In genomic region chr2:27890146-27891062, GRCh38 we compare ENCODE assay signal across 1 cellular context.
TF ChIP-seq lines count a peak whose summit lies in the region.

BABAM2 (plus strand) TSS chr2:27890729; CDS start chr2:27894557, 3,828 bp downstream.
RBKS (minus strand) TSS chr2:27890387; CDS start chr2:27890345, 42 bp downstream.

TF ChIP-seq in HepG2, 621 proteins besides CTCF, POLR2A, EP300 and RAD21 (continued from another document and continues in another):
- TF ChIP-seq RARG (CRISPR knock-in tag; IDR thresholded peaks at IDR 0.05; ENCODE audit: low read depth) (no peak; the same call in 1 of the 2 replicates), HNF4G (IDR thresholded peaks at IDR 0.05; ENCODE audit: borderline replicate concordance, low read depth, low read length) (peak; percentile 98), HNF4G (CRISPR knock-in tag; IDR thresholded peaks at IDR 0.05; ENCODE audit: borderline replicate concordance, low read depth) (peak; percentile 97), THRA (CRISPR knock-in tag; IDR thresholded peaks at IDR 0.05; ENCODE audit: borderline replicate concordance) (peak; percentile 35; the same call in 1 of the 2 replicates), ZUFSP (CRISPR knock-in tag; IDR thresholded peaks at IDR 0.05; ENCODE audit: borderline replicate concordance) (no peak), REL (CRISPR knock-in tag; conservative IDR thresholded peaks at IDR 0.05) (0 out of 2 replicates have a peak, but pooled peaks have one; percentile 4), ZNF501 (CRISPR knock-in tag; IDR thresholded peaks at IDR 0.05) (peak; percentile 61), TBX3 (IDR thresholded peaks at IDR 0.05; ENCODE audit: borderline replicate concordance) (peak; percentile 73), ISL2 (CRISPR knock-in tag; IDR thresholded peaks at IDR 0.05) (peak; percentile 36; the same call in 1 of the 2 replicates), ATF7-NPFF (CRISPR knock-in tag; IDR thresholded peaks at IDR 0.05; ENCODE audit: low read depth) (peak; percentile 95), LBX2 (CRISPR knock-in tag; IDR thresholded peaks at IDR 0.05; ENCODE audit: borderline replicate concordance) (peak; percentile 18; the same call in 1 of the 2 replicates), IKZF4 (CRISPR knock-in tag; IDR thresholded peaks at IDR 0.05; ENCODE audit: borderline replicate concordance, low read depth, not compliant biosample characterization) (peak; percentile 89), EZH2 (conservative IDR thresholded peaks at IDR 0.05; ENCODE audit: low read depth, low read length) (no peak), HMG20B (CRISPR knock-in tag; conservative IDR thresholded peaks at IDR 0.05) (no peak), RAD51 (IDR thresholded peaks at IDR 0.05; ENCODE audit: borderline replicate concordance) (no peak), ZNF232 (CRISPR knock-in tag; IDR thresholded peaks at IDR 0.05; ENCODE audit: borderline replicate concordance) (peak; percentile 76; the same call in 1 of the 2 replicates), ZNF569 (CRISPR knock-in tag; IDR thresholded peaks at IDR 0.05; ENCODE audit: borderline replicate concordance) (no peak), MXI1 (IDR thresholded peaks at IDR 0.05; ENCODE audit: borderline replicate concordance, low read depth, low read length) (peak; percentile 88; the same call in 2 of the 3 replicates), CSRNP1 (CRISPR knock-in tag; IDR thresholded peaks at IDR 0.05) (peak; percentile 93; the same call in 1 of the 2 replicates), ZNF580 (CRISPR knock-in tag; IDR thresholded peaks at IDR 0.05; ENCODE audit: borderline replicate concordance, low read depth) (peak; percentile 51), NR1H2 (CRISPR knock-in tag; IDR thresholded peaks at IDR 0.05; ENCODE audit: borderline replicate concordance, low read depth) (no peak; the same call in 1 of the 2 replicates), CENPT (CRISPR knock-in tag; IDR thresholded peaks at IDR 0.05; ENCODE audit: low read depth) (no peak; the same call in 1 of the 2 replicates), ZNF564 (CRISPR knock-in tag; IDR thresholded peaks at IDR 0.05) (no peak; the same call in 1 of the 2 replicates), ZNF160 (CRISPR knock-in tag; IDR thresholded peaks at IDR 0.05) (peak; percentile 61; the same call in 1 of the 2 replicates), DR1 (CRISPR knock-in tag; IDR thresholded peaks at IDR 0.05) (peak; percentile 76; the same call in 1 of the 2 replicates), SRY (CRISPR knock-in tag; IDR thresholded peaks at IDR 0.05) (peak; percentile 69; the same call in 1 of the 2 replicates)
- TF ChIP-seq, protein P1, sequence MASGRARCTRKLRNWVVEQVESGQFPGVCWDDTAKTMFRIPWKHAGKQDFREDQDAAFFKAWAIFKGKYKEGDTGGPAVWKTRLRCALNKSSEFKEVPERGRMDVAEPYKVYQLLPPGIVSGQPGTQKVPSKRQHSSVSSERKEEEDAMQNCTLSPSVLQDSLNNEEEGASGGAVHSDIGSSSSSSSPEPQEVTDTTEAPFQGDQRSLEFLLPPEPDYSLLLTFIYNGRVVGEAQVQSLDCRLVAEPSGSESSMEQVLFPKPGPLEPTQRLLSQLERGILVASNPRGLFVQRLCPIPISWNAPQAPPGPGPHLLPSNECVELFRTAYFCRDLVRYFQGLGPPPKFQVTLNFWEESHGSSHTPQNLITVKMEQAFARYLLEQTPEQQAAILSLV (CRISPR knock-in tag; IDR thresholded peaks at IDR 0.05; ENCODE audit: borderline replicate concordance), result peak; percentile 91; the same call in 1 of the 2 replicates
- TF ChIP-seq, protein P2, sequence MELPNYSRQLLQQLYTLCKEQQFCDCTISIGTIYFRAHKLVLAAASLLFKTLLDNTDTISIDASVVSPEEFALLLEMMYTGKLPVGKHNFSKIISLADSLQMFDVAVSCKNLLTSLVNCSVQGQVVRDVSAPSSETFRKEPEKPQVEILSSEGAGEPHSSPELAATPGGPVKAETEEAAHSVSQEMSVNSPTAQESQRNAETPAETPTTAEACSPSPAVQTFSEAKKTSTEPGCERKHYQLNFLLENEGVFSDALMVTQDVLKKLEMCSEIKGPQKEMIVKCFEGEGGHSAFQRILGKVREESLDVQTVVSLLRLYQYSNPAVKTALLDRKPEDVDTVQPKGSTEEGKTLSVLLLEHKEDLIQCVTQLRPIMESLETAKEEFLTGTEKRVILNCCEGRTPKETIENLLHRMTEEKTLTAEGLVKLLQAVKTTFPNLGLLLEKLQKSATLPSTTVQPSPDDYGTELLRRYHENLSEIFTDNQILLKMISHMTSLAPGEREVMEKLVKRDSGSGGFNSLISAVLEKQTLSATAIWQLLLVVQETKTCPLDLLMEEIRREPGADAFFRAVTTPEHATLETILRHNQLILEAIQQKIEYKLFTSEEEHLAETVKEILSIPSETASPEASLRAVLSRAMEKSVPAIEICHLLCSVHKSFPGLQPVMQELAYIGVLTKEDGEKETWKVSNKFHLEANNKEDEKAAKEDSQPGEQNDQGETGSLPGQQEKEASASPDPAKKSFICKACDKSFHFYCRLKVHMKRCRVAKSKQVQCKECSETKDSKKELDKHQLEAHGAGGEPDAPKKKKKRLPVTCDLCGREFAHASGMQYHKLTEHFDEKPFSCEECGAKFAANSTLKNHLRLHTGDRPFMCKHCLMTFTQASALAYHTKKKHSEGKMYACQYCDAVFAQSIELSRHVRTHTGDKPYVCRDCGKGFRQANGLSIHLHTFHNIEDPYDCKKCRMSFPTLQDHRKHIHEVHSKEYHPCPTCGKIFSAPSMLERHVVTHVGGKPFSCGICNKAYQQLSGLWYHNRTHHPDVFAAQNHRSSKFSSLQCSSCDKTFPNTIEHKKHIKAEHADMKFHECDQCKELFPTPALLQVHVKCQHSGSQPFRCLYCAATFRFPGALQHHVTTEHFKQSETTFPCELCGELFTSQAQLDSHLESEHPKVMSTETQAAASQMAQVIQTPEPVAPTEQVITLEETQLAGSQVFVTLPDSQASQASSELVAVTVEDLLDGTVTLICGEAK (IDR thresholded peaks at IDR 0.05), result no peak
- TF ChIP-seq, protein P2 (CRISPR knock-in tag; IDR thresholded peaks at IDR 0.05), result peak; percentile 91
- TF ChIP-seq, protein P3, sequence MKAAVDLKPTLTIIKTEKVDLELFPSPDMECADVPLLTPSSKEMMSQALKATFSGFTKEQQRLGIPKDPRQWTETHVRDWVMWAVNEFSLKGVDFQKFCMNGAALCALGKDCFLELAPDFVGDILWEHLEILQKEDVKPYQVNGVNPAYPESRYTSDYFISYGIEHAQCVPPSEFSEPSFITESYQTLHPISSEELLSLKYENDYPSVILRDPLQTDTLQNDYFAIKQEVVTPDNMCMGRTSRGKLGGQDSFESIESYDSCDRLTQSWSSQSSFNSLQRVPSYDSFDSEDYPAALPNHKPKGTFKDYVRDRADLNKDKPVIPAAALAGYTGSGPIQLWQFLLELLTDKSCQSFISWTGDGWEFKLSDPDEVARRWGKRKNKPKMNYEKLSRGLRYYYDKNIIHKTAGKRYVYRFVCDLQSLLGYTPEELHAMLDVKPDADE (CRISPR knock-in tag; IDR thresholded peaks at IDR 0.05), result peak; percentile 54
